In genomic region chr1:243982451-243983018, GRCh38 we compare ENCODE assay signal across 1 cellular context.
TF ChIP-seq lines count a peak whose summit lies in the region.

No MANE protein-coding gene starts in this region.

TF ChIP-seq in K562, 482 proteins besides CTCF, POLR2A, EP300 and RAD21:
- TF ChIP-seq HLTF (IDR thresholded peaks at IDR 0.05) (no peak), ZNF277 (CRISPR knock-in tag; IDR thresholded peaks at IDR 0.05; ENCODE audit: borderline replicate concordance) (no peak), POLR3A (IDR thresholded peaks at IDR 0.05; ENCODE audit: borderline replicate concordance, extremely low read depth, insufficient read depth, insufficient read length) (no peak), RBM34 (IDR thresholded peaks at IDR 0.05; ENCODE audit: borderline replicate concordance, insufficient read depth, low read length) (no peak), RCOR1 (IDR thresholded peaks at IDR 0.05; ENCODE audit: borderline replicate concordance in 1 of 2, low read depth in 2 of 2, low read length in 2 of 2) (no peak), PCBP1 (IDR thresholded peaks at IDR 0.05; ENCODE audit: low read depth, low read length, poor library complexity, severe bottlenecking) (no peak), TARDBP (IDR thresholded peaks at IDR 0.05) (no peak), KAT2B (IDR thresholded peaks at IDR 0.05; ENCODE audit: low read depth, low read length) (no peak), FOS (IDR thresholded peaks at IDR 0.05; ENCODE audit: extremely low read depth, insufficient read length) (no peak), MECOM (CRISPR knock-in tag; IDR thresholded peaks at IDR 0.05) (no peak), OTX1 (CRISPR knock-in tag; IDR thresholded peaks at IDR 0.05) (no peak), ZBTB26 (CRISPR knock-in tag; IDR thresholded peaks at IDR 0.05) (no peak), ZNF184 (CRISPR knock-in tag; IDR thresholded peaks at IDR 0.05) (no peak), ZBTB8A (IDR thresholded peaks at IDR 0.05; ENCODE audit: partially characterized antibody) (no peak), EP400 (IDR thresholded peaks at IDR 0.05) (no peak), CC2D1A (IDR thresholded peaks at IDR 0.05) (no peak), MAFK (IDR thresholded peaks at IDR 0.05; ENCODE audit: low read length) (no peak), NCOR1 (IDR thresholded peaks at IDR 0.05) (no peak), L3MBTL2 (IDR thresholded peaks at IDR 0.05) (no peak)
- TF ChIP-seq, protein P1, sequence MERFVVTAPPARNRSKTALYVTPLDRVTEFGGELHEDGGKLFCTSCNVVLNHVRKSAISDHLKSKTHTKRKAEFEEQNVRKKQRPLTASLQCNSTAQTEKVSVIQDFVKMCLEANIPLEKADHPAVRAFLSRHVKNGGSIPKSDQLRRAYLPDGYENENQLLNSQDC (CRISPR knock-in tag; IDR thresholded peaks at IDR 0.05), result no peak
